ENCODE assay signal across 17 cellular contexts in the genomic region with DNA sequence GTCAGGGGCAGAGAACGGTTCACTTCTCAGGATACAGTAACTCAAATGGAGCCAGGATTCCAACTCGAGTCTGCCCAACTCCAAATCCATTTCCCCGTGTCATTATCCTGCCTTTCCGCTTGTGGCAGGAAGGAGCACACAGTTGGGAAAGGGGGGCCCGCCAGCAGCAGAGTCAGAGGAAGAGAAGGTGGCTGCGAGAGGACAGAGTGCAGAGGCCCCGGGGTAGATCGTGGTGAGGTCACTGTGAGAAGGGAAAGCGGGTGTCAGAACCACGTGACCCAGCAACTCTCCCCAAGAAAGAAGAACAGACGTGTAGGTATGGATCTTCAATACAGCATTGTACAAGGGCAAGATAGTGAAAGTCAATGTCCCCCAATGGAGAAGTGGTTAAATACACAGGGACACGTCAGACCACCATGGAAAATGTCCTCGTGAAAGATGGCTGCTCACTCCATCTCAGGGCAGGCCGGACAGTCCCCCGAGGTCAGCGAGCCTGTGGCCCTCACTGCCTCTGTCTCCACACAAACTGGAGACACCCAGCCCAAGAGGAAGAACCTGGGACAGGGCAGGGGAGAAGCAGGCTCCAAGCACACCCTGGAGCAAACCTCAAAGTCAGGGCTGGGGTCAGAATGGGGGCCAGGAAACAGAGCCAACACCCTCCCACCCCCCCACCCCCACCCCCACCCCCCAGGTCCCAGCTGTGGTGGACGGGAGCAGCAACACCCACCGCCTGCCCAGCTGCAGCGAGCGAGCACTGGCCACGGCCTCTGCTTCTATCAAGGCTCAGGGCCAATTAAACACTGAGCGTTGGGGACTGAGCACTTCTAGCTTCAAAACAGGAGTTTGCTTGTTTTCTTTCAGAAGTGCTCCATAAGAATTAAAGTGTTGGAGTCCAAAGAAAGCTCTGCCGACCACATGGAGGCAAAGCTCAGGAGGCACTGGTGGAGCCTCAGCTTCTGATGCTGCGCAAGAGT.
"Had no signal": no experiment of that assay in that cellular context is flagged by ENCODE, and none has a peak within 500 bp of the region (broad histone marks: within the 10 kb centered on the region; RNA-seq: fewer than 3 reads in every experiment).

No MANE protein-coding gene starts in this region.

- H3K27ac ChIP-seq: parathyroid adenoma, suprapubic skin, vagina had no signal

- H3K4me3 ChIP-seq: suprapubic skin, vagina had no signal

- H3K4me3 Mint-ChIP-seq: activated CD4-positive, alpha-beta T cell treated with anti-CD3 and anti-CD28 coated beads for 36 hours; activated naive CD8-positive, alpha-beta T cell treated with anti-CD3 and anti-CD28 coated beads, Interleukin-2, amount 10 ng/mL, durations not matched to agents 7 days and 5 days; T-helper 2 cell treated with Interferon-gamma antibody and Interleukin-4, amounts not matched to agents 5 μg/mL and 100 μg/mL, for 36 hours had no signal

- DNase-seq: activated CD4-positive, alpha-beta T cell treated with anti-CD3 and anti-CD28 coated beads for 36 hours; activated CD4-positive, alpha-beta T cell treated with anti-CD3 and anti-CD28 coated beads, Interleukin-2, amount 50 U/mL, for 48 hours; activated naive CD8-positive, alpha-beta T cell treated with anti-CD3 and anti-CD28 coated beads, Interleukin-2, amount 10 ng/mL, durations not matched to agents 7 days and 5 days; amygdala; erythroblast; foreskin melanocyte; kidney; mammary epithelial cell; stimulated activated naive CD4-positive, alpha-beta T cell treated with Interleukin-2 at 50 U/mL for 16 hours; trophoblast cell had no signal

- H3K4me1 ChIP-seq: vagina had no signal

- H3K9ac ChIP-seq: parathyroid adenoma had no signal

- H3K27me3 ChIP-seq: suprapubic skin, vagina had no signal

- H3K27ac Mint-ChIP-seq: activated CD4-positive, alpha-beta T cell treated with anti-CD3 and anti-CD28 coated beads for 36 hours; activated naive CD8-positive, alpha-beta T cell treated with anti-CD3 and anti-CD28 coated beads, Interleukin-2, amount 10 ng/mL, durations not matched to agents 7 days and 5 days; T-helper 2 cell treated with Interferon-gamma antibody and Interleukin-4, amounts not matched to agents 5 μg/mL and 100 μg/mL, for 36 hours had no signal

- H3K27me3 Mint-ChIP-seq: activated CD4-positive, alpha-beta T cell treated with anti-CD3 and anti-CD28 coated beads for 36 hours; activated naive CD8-positive, alpha-beta T cell treated with anti-CD3 and anti-CD28 coated beads, Interleukin-2, amount 10 ng/mL, durations not matched to agents 7 days and 5 days had no signal

- H2AFZ ChIP-seq: parathyroid adenoma had no signal

- H3K4me1 Mint-ChIP-seq: activated CD4-positive, alpha-beta T cell treated with anti-CD3 and anti-CD28 coated beads for 36 hours had no signal

- H3K36me3 ChIP-seq: suprapubic skin, vagina had no signal

- H3K9me3 ChIP-seq: suprapubic skin, vagina had no signal

- FAIRE-seq: colon, kidney, TTC549 had no signal

- ATAC-seq: activated CD4-positive, alpha-beta T cell treated with anti-CD3 and anti-CD28 coated beads for 36 hours; left lobe of liver had no signal
